Comparison of ENCODE assay signal across 10 cellular contexts in genomic region chr11:120343429-120343828, GRCh38. TPM values are rescaled to one million over a fixed set of nuclear protein-coding genes. Genes with fewer than 3 reads are reported as not detected.
A peak's percentile ranks its signal among the peaks of the same experiment; 100 is the strongest.
DNase-seq lines count a peak whose midpoint lies in the region; ATAC-seq and TF ChIP-seq lines count a peak whose summit lies in the region.
"Had no signal": no experiment of that assay in that cellular context is flagged by ENCODE, and none has a peak within 500 bp of the region (broad histone marks: within the 10 kb centered on the region; RNA-seq: fewer than 3 reads in every experiment).

No MANE protein-coding gene starts in this region.

- no peak for TF ChIP-seq CTCF in Panc1 (IDR thresholded peaks at IDR 0.05)

- in situ Hi-C loops in Panc1 (cut with HindIII; ENCODE audit: low pct_unique_long_range_greater_than_20kb, low sequenced_read_pairs), result no loop called here

- H3K36me3 ChIP-seq in Panc1 (ENCODE audit: control insufficient read depth, insufficient read depth, low read length), result no peaks in the 10 kb centered on the region
- H3K36me3 ChIP-seq: stomach had no signal

- POLR2A ChIA-PET in Panc1 (lab: Charles Lee), result interaction anchor here (0.6 kb wide), 1 partner anchor 101 kb away, joined by 5 read pairs; no protein-coding TSS in a partner anchor

- peak overlapping the region; percentile 57; the same call in 1 of the 2 replicates for H3K27ac ChIP-seq in Panc1 (ENCODE audit: low read length)
- H3K27ac ChIP-seq: stomach had no signal

- no peaks in the 10 kb centered on the region for H3K27me3 ChIP-seq in Panc1 (ENCODE audit: control insufficient read depth, insufficient read depth, low read length)
- H3K27me3 ChIP-seq: stomach had no signal

- no TSS peak for BruUV-seq in Panc1 (replicated peaks; lab: Mats Ljungman, UMichigan)

- DNase-seq in Panc1 (ENCODE audit: low read depth, low spot score), result no peak
- DNase-seq in pons (ENCODE audit: low spot score), result peak; percentile 80
- DNase-seq in HuH-7 (ENCODE audit: low spot score), result no peak
- no peak for DNase-seq in NCI-H1092 (lab: John Stamatoyannopoulos, UW)
- no peak for DNase-seq in NCI-H345 (lab: John Stamatoyannopoulos, UW)
- DNase-seq: activated naive CD8-positive, alpha-beta T cell treated with anti-CD3 and anti-CD28 coated beads, Interleukin-2, amount 50 U/mL, for 24 hours; stomach had no signal

- ATAC-seq in GM18907 (IDR thresholded peaks at IDR 0.05; ENCODE audit: unreplicated experiment), result peak; percentile 52
- ATAC-seq in HG02678 (IDR thresholded peaks at IDR 0.05; ENCODE audit: unreplicated experiment), result peak; percentile 44
- ATAC-seq in Panc1, result no peak

- H3K9me3 ChIP-seq in Panc1 (ENCODE audit: control insufficient read depth, insufficient read depth, low read depth, low read length), result no peaks in the 10 kb centered on the region
- H3K9me3 ChIP-seq: stomach had no signal

- H3K4me3 ChIP-seq in Panc1 (ENCODE audit: low read depth in 2 of 2, low read length in 2 of 2), result no peak overlapping the region
- H3K4me3 ChIP-seq: skin epidermis, stomach had no signal

- peaks cover 74% of the 10 kb centered on the region for H3K4me1 ChIP-seq in Panc1 (ENCODE audit: control insufficient read depth, insufficient read depth, low read length)

- CTCF ChIA-PET in Panc1 (lab: Charles Lee), result no interaction called here

- intact Hi-C loops in Panc1 (cut with micrococcal nuclease; ENCODE audit: unreplicated experiment), result no loop called here

RNA-seq across cellular contexts. Expression of gene ARHGEF12, which starts 7.2 kb away (rescaled TPM):
- 182 TPM for total RNA-seq in Panc1 (2021; ENCODE audit: unreplicated experiment)
- 55.9 TPM for polyA plus RNA-seq in Panc1 (2012; ENCODE audit: insufficient read length)

RNA-seq across cellular contexts. Expression of gene TLCD5, which starts 18.3 kb away (rescaled TPM):
- 22.8 TPM for total RNA-seq in Panc1 (2021; ENCODE audit: unreplicated experiment)
- polyA plus RNA-seq in Panc1 (2012; ENCODE audit: insufficient read length), result 12.7 TPM
